17 cellular contexts compared by ENCODE assay signal in the genomic region with DNA sequence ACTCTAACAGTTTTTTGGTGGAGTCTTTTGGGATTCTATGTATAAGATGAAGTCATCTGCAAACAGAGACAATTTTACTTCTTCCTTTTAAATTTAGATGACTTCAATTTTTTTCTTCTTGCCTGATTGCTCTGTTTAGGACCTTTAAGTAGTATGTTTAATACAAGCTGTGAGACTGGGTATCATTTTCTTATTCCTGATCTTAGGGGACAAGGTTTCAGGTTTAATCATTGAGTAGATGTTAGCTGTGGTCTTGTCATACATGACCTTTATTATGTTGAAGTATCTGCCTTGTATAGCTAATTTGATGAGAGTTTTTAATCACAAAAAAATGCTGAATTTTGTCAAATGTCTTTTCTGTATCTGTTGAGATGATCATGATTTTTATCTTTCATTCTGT. TPM values are rescaled to one million over a fixed set of nuclear protein-coding genes. Genes with fewer than 3 reads are reported as not detected.
DNase-seq lines count a peak whose midpoint lies in the region; ATAC-seq and TF ChIP-seq lines count a peak whose summit lies in the region.
"Had no signal": no experiment of that assay in that cellular context is flagged by ENCODE, and none has a peak within 500 bp of the region (broad histone marks: within the 10 kb centered on the region; RNA-seq: fewer than 3 reads in every experiment).

No MANE protein-coding gene starts in this region.

- H3K4me1 Mint-ChIP-seq in activated CD8-positive, alpha-beta T cell treated with anti-CD3 and anti-CD28 coated beads for 36 hours (ENCODE audit: low read depth) = peaks cover 35% of the 10 kb centered on the region
- H3K4me1 Mint-ChIP-seq in activated CD8-positive, alpha-beta T cell treated with anti-CD3 and anti-CD28 coated beads, Interleukin-2, amount 10 ng/mL, durations not matched to agents 7 days and 5 days (ENCODE audit: low read depth) = peaks cover 23% of the 10 kb centered on the region
- peaks cover 6% of the 10 kb centered on the region for H3K4me1 Mint-ChIP-seq in activated naive CD4-positive, alpha-beta T cell treated with anti-CD3 and anti-CD28 coated beads, Interleukin-2, amount 10 ng/mL, durations not matched to agents 7 days and 5 days
- peaks cover 48% of the 10 kb centered on the region for H3K4me1 Mint-ChIP-seq in activated naive CD8-positive, alpha-beta T cell treated with anti-CD3 and anti-CD28 coated beads for 36 hours
- peaks cover 57% of the 10 kb centered on the region for H3K4me1 Mint-ChIP-seq in stimulated activated naive CD8-positive, alpha-beta T cell treated with anti-CD3 and anti-CD28 coated beads, Interleukin-15, Interleukin-2, amounts not matched to agents 100 ng/mL and 50 ng/mL, for 24 hours (ENCODE audit: low read depth)
- H3K4me1 Mint-ChIP-seq: H9 had no signal

- peak overlapping the region; percentile 79 for H3K27ac Mint-ChIP-seq in activated CD8-positive, alpha-beta T cell treated with anti-CD3 and anti-CD28 coated beads for 36 hours
- H3K27ac Mint-ChIP-seq in activated CD8-positive, alpha-beta T cell treated with anti-CD3 and anti-CD28 coated beads, Interleukin-2, amount 10 ng/mL, durations not matched to agents 7 days and 5 days = no peak overlapping the region
- no peak overlapping the region for H3K27ac Mint-ChIP-seq in activated naive CD4-positive, alpha-beta T cell treated with anti-CD3 and anti-CD28 coated beads, Interleukin-2, amount 50 U/mL, for 72 hours
- H3K27ac Mint-ChIP-seq in activated naive CD4-positive, alpha-beta T cell treated with anti-CD3 and anti-CD28 coated beads, Interleukin-2, amount 10 ng/mL, durations not matched to agents 7 days and 5 days = no peak overlapping the region
- peak overlapping the region; percentile 89 for H3K27ac Mint-ChIP-seq in activated naive CD8-positive, alpha-beta T cell treated with anti-CD3 and anti-CD28 coated beads for 36 hours
- peak overlapping the region; percentile 91 for H3K27ac Mint-ChIP-seq in stimulated activated naive CD8-positive, alpha-beta T cell treated with anti-CD3 and anti-CD28 coated beads, Interleukin-15, Interleukin-2, amounts not matched to agents 100 ng/mL and 50 ng/mL, for 24 hours
- H3K27ac Mint-ChIP-seq: CD4-positive, alpha-beta memory T cell; H9 had no signal

- DNase-seq in activated CD8-positive, alpha-beta T cell treated with anti-CD3 and anti-CD28 coated beads for 36 hours = no peak
- DNase-seq in activated CD8-positive, alpha-beta T cell treated with anti-CD3 and anti-CD28 coated beads, Interleukin-2, amount 10 ng/mL, durations not matched to agents 7 days and 5 days = no peak
- DNase-seq in activated naive CD4-positive, alpha-beta T cell treated with anti-CD3 and anti-CD28 coated beads, Interleukin-2, amount 50 U/mL, for 72 hours (ENCODE audit: low spot score in 2 of 2) = no peak
- no peak for DNase-seq in activated naive CD4-positive, alpha-beta T cell treated with anti-CD3 and anti-CD28 coated beads, Interleukin-2, amount 10 ng/mL, durations not matched to agents 7 days and 5 days
- no peak for DNase-seq in activated naive CD8-positive, alpha-beta T cell treated with anti-CD3 and anti-CD28 coated beads for 36 hours
- no peak for DNase-seq in NCI-H1436 treated with DMSO at 0.1 percent for 48 hours (lab: John Stamatoyannopoulos, UW)
- DNase-seq: ACHN; BE2C; CD4-positive, alpha-beta memory T cell; DMS79 treated with DMSO at 0.1 percent for 48 hours; GDM1; GOT3; H9 had no signal

- H3K9me3 Mint-ChIP-seq in activated CD8-positive, alpha-beta T cell treated with anti-CD3 and anti-CD28 coated beads for 36 hours = peaks cover under 1% of the 10 kb centered on the region
- H3K9me3 Mint-ChIP-seq in activated CD8-positive, alpha-beta T cell treated with anti-CD3 and anti-CD28 coated beads, Interleukin-2, amount 10 ng/mL, durations not matched to agents 7 days and 5 days (ENCODE audit: insufficient read depth) = no peaks in the 10 kb centered on the region
- H3K9me3 Mint-ChIP-seq in activated naive CD4-positive, alpha-beta T cell treated with anti-CD3 and anti-CD28 coated beads, Interleukin-2, amount 50 U/mL, for 72 hours = no peaks in the 10 kb centered on the region
- H3K9me3 Mint-ChIP-seq in activated naive CD4-positive, alpha-beta T cell treated with anti-CD3 and anti-CD28 coated beads, Interleukin-2, amount 10 ng/mL, durations not matched to agents 7 days and 5 days = no peaks in the 10 kb centered on the region
- H3K9me3 Mint-ChIP-seq in activated naive CD8-positive, alpha-beta T cell treated with anti-CD3 and anti-CD28 coated beads for 36 hours = peaks cover under 1% of the 10 kb centered on the region
- peaks cover 8% of the 10 kb centered on the region for H3K9me3 Mint-ChIP-seq in stimulated activated naive CD8-positive, alpha-beta T cell treated with anti-CD3 and anti-CD28 coated beads, Interleukin-15, Interleukin-2, amounts not matched to agents 100 ng/mL and 50 ng/mL, for 24 hours
- H3K9me3 Mint-ChIP-seq: CD4-positive, alpha-beta memory T cell; H9 had no signal

- no peaks in the 10 kb centered on the region for H3K36me3 Mint-ChIP-seq in activated CD8-positive, alpha-beta T cell treated with anti-CD3 and anti-CD28 coated beads for 36 hours (ENCODE audit: low read depth)
- no peaks in the 10 kb centered on the region for H3K36me3 Mint-ChIP-seq in activated CD8-positive, alpha-beta T cell treated with anti-CD3 and anti-CD28 coated beads, Interleukin-2, amount 10 ng/mL, durations not matched to agents 7 days and 5 days (ENCODE audit: low read depth)
- no peaks in the 10 kb centered on the region for H3K36me3 Mint-ChIP-seq in activated naive CD4-positive, alpha-beta T cell treated with anti-CD3 and anti-CD28 coated beads, Interleukin-2, amount 50 U/mL, for 72 hours
- no peaks in the 10 kb centered on the region for H3K36me3 Mint-ChIP-seq in activated naive CD4-positive, alpha-beta T cell treated with anti-CD3 and anti-CD28 coated beads, Interleukin-2, amount 10 ng/mL, durations not matched to agents 7 days and 5 days
- H3K36me3 Mint-ChIP-seq in activated naive CD8-positive, alpha-beta T cell treated with anti-CD3 and anti-CD28 coated beads for 36 hours = peaks cover 17% of the 10 kb centered on the region
- H3K36me3 Mint-ChIP-seq in stimulated activated naive CD8-positive, alpha-beta T cell treated with anti-CD3 and anti-CD28 coated beads, Interleukin-15, Interleukin-2, amounts not matched to agents 100 ng/mL and 50 ng/mL, for 24 hours (ENCODE audit: low read depth) = no peaks in the 10 kb centered on the region
- H3K36me3 Mint-ChIP-seq: CD4-positive, alpha-beta memory T cell had no signal

- H3K27me3 Mint-ChIP-seq in activated CD8-positive, alpha-beta T cell treated with anti-CD3 and anti-CD28 coated beads for 36 hours = peaks cover 1% of the 10 kb centered on the region
- H3K27me3 Mint-ChIP-seq in activated CD8-positive, alpha-beta T cell treated with anti-CD3 and anti-CD28 coated beads, Interleukin-2, amount 10 ng/mL, durations not matched to agents 7 days and 5 days (ENCODE audit: low read depth) = no peaks in the 10 kb centered on the region
- H3K27me3 Mint-ChIP-seq in activated naive CD4-positive, alpha-beta T cell treated with anti-CD3 and anti-CD28 coated beads, Interleukin-2, amount 10 ng/mL, durations not matched to agents 7 days and 5 days = peaks cover 7% of the 10 kb centered on the region
- H3K27me3 Mint-ChIP-seq in activated naive CD8-positive, alpha-beta T cell treated with anti-CD3 and anti-CD28 coated beads for 36 hours = no peaks in the 10 kb centered on the region
- H3K27me3 Mint-ChIP-seq in stimulated activated naive CD8-positive, alpha-beta T cell treated with anti-CD3 and anti-CD28 coated beads, Interleukin-15, Interleukin-2, amounts not matched to agents 100 ng/mL and 50 ng/mL, for 24 hours = no peaks in the 10 kb centered on the region
- H3K27me3 Mint-ChIP-seq: CD4-positive, alpha-beta memory T cell had no signal

- no peak for TF ChIP-seq CTCF in activated CD8-positive, alpha-beta T cell treated with anti-CD3 and anti-CD28 coated beads for 36 hours (IDR thresholded peaks at IDR 0.05)

- peak; percentile 82 for ATAC-seq in activated CD8-positive, alpha-beta T cell treated with anti-CD3 and anti-CD28 coated beads for 36 hours
- ATAC-seq in activated CD8-positive, alpha-beta T cell treated with anti-CD3 and anti-CD28 coated beads, Interleukin-2, amount 10 ng/mL, durations not matched to agents 7 days and 5 days = no peak
- peak; percentile 71 to 73 for ATAC-seq in activated naive CD4-positive, alpha-beta T cell treated with anti-CD3 and anti-CD28 coated beads, Interleukin-2, amount 50 U/mL, for 72 hours
- no peak for ATAC-seq in HG03354 (IDR thresholded peaks at IDR 0.05; ENCODE audit: poor library complexity, severe bottlenecking, unreplicated experiment)

- CTCF ChIA-PET in activated CD8-positive, alpha-beta T cell treated with anti-CD3 and anti-CD28 coated beads for 36 hours (lab: Charles Lee) = interaction anchor here (0.7 to 6.6 kb wide), 3 partner anchors 9 to 72 kb away, joined by 3 to 41 read pairs (median 41); no protein-coding TSS in a partner anchor
- CTCF ChIA-PET in activated CD8-positive, alpha-beta T cell treated with anti-CD3 and anti-CD28 coated beads, Interleukin-2, amount 10 ng/mL, durations not matched to agents 7 days and 5 days (lab: Charles Lee) = interaction anchor here (0.7 to 4.8 kb wide), 4 partner anchors 8 to 214 kb away, joined by 3 to 30 read pairs (median 6); partner anchors contain the start of gene RRP9
- CTCF ChIA-PET in activated naive CD4-positive, alpha-beta T cell treated with anti-CD3 and anti-CD28 coated beads, Interleukin-2, amount 10 ng/mL, durations not matched to agents 7 days and 5 days (lab: Charles Lee) = interaction anchor here (0.8 to 2.0 kb wide), 6 partner anchors 8 to 76 kb away, joined by 3 to 8 read pairs (median 4); no protein-coding TSS in a partner anchor

- POLR2A ChIA-PET in activated CD8-positive, alpha-beta T cell treated with anti-CD3 and anti-CD28 coated beads for 36 hours (lab: Charles Lee) = no interaction called here
- POLR2A ChIA-PET in activated CD8-positive, alpha-beta T cell treated with anti-CD3 and anti-CD28 coated beads, Interleukin-2, amount 10 ng/mL, durations not matched to agents 7 days and 5 days (lab: Charles Lee) = no interaction called here

- peak overlapping the region; percentile 7 for H3K4me3 Mint-ChIP-seq in activated CD8-positive, alpha-beta T cell treated with anti-CD3 and anti-CD28 coated beads for 36 hours
- H3K4me3 Mint-ChIP-seq in activated CD8-positive, alpha-beta T cell treated with anti-CD3 and anti-CD28 coated beads, Interleukin-2, amount 10 ng/mL, durations not matched to agents 7 days and 5 days = no peak overlapping the region
- no peak overlapping the region for H3K4me3 Mint-ChIP-seq in activated naive CD4-positive, alpha-beta T cell treated with anti-CD3 and anti-CD28 coated beads, Interleukin-2, amount 10 ng/mL, durations not matched to agents 7 days and 5 days
- no peak overlapping the region for H3K4me3 Mint-ChIP-seq in activated naive CD8-positive, alpha-beta T cell treated with anti-CD3 and anti-CD28 coated beads for 36 hours
- peak overlapping the region; percentile 59 for H3K4me3 Mint-ChIP-seq in stimulated activated naive CD8-positive, alpha-beta T cell treated with anti-CD3 and anti-CD28 coated beads, Interleukin-15, Interleukin-2, amounts not matched to agents 100 ng/mL and 50 ng/mL, for 24 hours
- H3K4me3 Mint-ChIP-seq: CD4-positive, alpha-beta memory T cell; H9 had no signal

- intact Hi-C loops in activated CD8-positive, alpha-beta T cell treated with anti-CD3 and anti-CD28 coated beads for 36 hours (cut with micrococcal nuclease) = no loop called here

RNA-seq across cellular contexts. Expression of gene GRM2, which starts 20.6 kb away (rescaled TPM):
- total RNA-seq in activated CD8-positive, alpha-beta T cell treated with anti-CD3 and anti-CD28 coated beads for 36 hours = under 1 TPM; 0.20 to 0.22 TPM
- 1 to 10 TPM; 1.1 to 1.7 TPM for total RNA-seq in activated CD8-positive, alpha-beta T cell treated with anti-CD3 and anti-CD28 coated beads, Interleukin-2, amount 10 ng/mL, durations not matched to agents 7 days and 5 days
- total RNA-seq in activated naive CD4-positive, alpha-beta T cell treated with anti-CD3 and anti-CD28 coated beads, Interleukin-2, amount 50 U/mL, for 72 hours = under 1 TPM; 0.16 to 0.54 TPM
- total RNA-seq in activated naive CD8-positive, alpha-beta T cell treated with anti-CD3 and anti-CD28 coated beads for 36 hours = under 1 TPM; 0.37 to 0.46 TPM
- total RNA-seq: A172 had no signal

RNA-seq across cellular contexts. Expression of gene IQCF6, which starts 51.5 kb away (rescaled TPM):
- total RNA-seq in activated CD8-positive, alpha-beta T cell treated with anti-CD3 and anti-CD28 coated beads for 36 hours = not detected
- total RNA-seq in activated CD8-positive, alpha-beta T cell treated with anti-CD3 and anti-CD28 coated beads, Interleukin-2, amount 10 ng/mL, durations not matched to agents 7 days and 5 days = not detected
- not detected for total RNA-seq in activated naive CD4-positive, alpha-beta T cell treated with anti-CD3 and anti-CD28 coated beads, Interleukin-2, amount 50 U/mL, for 72 hours
- not detected for total RNA-seq in activated naive CD8-positive, alpha-beta T cell treated with anti-CD3 and anti-CD28 coated beads for 36 hours
- total RNA-seq: A172; CD4-positive, alpha-beta memory T cell; H9; HT1080 had no signal

RNA-seq across cellular contexts. Expression of gene TEX264, which starts 56.4 kb away (rescaled TPM):
- 10 to 100 TPM; 24.9 to 26.0 TPM for total RNA-seq in activated CD8-positive, alpha-beta T cell treated with anti-CD3 and anti-CD28 coated beads for 36 hours
- 10 to 100 TPM; 62.6 to 65.0 TPM for total RNA-seq in activated CD8-positive, alpha-beta T cell treated with anti-CD3 and anti-CD28 coated beads, Interleukin-2, amount 10 ng/mL, durations not matched to agents 7 days and 5 days
- 10 to 100 TPM; 25.7 to 44.0 TPM for total RNA-seq in activated naive CD4-positive, alpha-beta T cell treated with anti-CD3 and anti-CD28 coated beads, Interleukin-2, amount 50 U/mL, for 72 hours
- 10 to 100 TPM; 37.1 to 39.5 TPM for total RNA-seq in activated naive CD8-positive, alpha-beta T cell treated with anti-CD3 and anti-CD28 coated beads for 36 hours

Comparison
In these comparisons a context has a peak if more than half of its experiments do, and no peak if none do; other contexts are left out.
1. ATAC-seq: peak in activated CD8-positive, alpha-beta T cell treated with anti-CD3 and anti-CD28 coated beads for 36 hours (single experiment) and activated naive CD4-positive, alpha-beta T cell treated with anti-CD3 and anti-CD28 coated beads, Interleukin-2, amount 50 U/mL, for 72 hours (2 of 2); none in activated CD8-positive, alpha-beta T cell treated with anti-CD3 and anti-CD28 coated beads, Interleukin-2, amount 10 ng/mL, durations not matched to agents 7 days and 5 days (single experiment) and HG03354 (single experiment).
2. H3K27ac Mint-ChIP-seq: peak in activated CD8-positive, alpha-beta T cell treated with anti-CD3 and anti-CD28 coated beads for 36 hours (single experiment), activated naive CD8-positive, alpha-beta T cell treated with anti-CD3 and anti-CD28 coated beads for 36 hours (single experiment) and stimulated activated naive CD8-positive, alpha-beta T cell treated with anti-CD3 and anti-CD28 coated beads, Interleukin-15, Interleukin-2, amounts not matched to agents 100 ng/mL and 50 ng/mL, for 24 hours (single experiment); none in activated CD8-positive, alpha-beta T cell treated with anti-CD3 and anti-CD28 coated beads, Interleukin-2, amount 10 ng/mL, durations not matched to agents 7 days and 5 days (single experiment), activated naive CD4-positive, alpha-beta T cell treated with anti-CD3 and anti-CD28 coated beads, Interleukin-2, amount 50 U/mL, for 72 hours (0 of 2) and activated naive CD4-positive, alpha-beta T cell treated with anti-CD3 and anti-CD28 coated beads, Interleukin-2, amount 10 ng/mL, durations not matched to agents 7 days and 5 days (single experiment).
3. H3K4me3 Mint-ChIP-seq: peak in activated CD8-positive, alpha-beta T cell treated with anti-CD3 and anti-CD28 coated beads for 36 hours (single experiment) and stimulated activated naive CD8-positive, alpha-beta T cell treated with anti-CD3 and anti-CD28 coated beads, Interleukin-15, Interleukin-2, amounts not matched to agents 100 ng/mL and 50 ng/mL, for 24 hours (single experiment); none in activated CD8-positive, alpha-beta T cell treated with anti-CD3 and anti-CD28 coated beads, Interleukin-2, amount 10 ng/mL, durations not matched to agents 7 days and 5 days (single experiment), activated naive CD4-positive, alpha-beta T cell treated with anti-CD3 and anti-CD28 coated beads, Interleukin-2, amount 10 ng/mL, durations not matched to agents 7 days and 5 days (single experiment) and activated naive CD8-positive, alpha-beta T cell treated with anti-CD3 and anti-CD28 coated beads for 36 hours (single experiment).